Comparison of ENCODE assay signal across 8 cellular contexts in the genomic region with DNA sequence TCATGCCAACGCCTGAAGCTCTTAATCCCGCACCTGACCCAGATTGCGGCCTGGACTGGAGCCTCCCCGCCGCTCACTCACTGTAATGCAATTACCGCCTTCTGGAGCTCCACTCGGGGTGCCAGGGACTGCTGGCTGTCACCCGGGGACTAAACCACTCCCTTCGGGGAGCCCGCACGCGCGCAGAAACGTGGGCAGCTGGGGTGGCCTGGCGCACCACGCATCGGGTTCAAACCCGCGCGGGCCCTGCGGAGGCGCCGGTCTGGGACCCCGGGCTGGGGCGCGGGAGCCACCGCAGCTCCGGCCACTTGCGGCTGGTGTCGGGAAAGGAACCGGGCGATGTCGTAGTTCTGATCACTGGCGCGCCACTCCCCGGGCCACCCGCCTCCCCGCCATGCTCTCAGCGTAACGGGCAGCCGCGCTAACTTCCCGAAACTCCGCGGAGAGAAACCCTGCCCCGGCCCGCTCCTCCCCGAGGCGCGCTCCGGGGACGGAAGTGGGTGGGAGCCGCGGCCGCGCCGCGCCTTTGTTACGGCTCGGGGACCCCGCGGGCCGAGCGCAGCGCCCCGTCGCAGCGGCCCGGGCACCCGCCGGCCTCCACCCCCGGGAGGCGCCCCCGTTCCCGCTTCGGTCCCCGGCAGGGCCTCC.
DNase-seq lines count a peak whose midpoint lies in the region; ATAC-seq and TF ChIP-seq lines count a peak whose summit lies in the region.

No MANE protein-coding gene starts in this region.

- no peaks in the 10 kb centered on the region for H3K27me3 ChIP-seq in esophagus (ENCODE audit: control insufficient read depth in 1 of 2, insufficient read depth in 2 of 2, low read length in 2 of 2)

- peak overlapping the region; percentile 97 to 98 for H3K27ac ChIP-seq in esophagus (ENCODE audit: low read depth in 2 of 2, low read length in 1 of 2)

- H3K27ac Mint-ChIP-seq in naive B cell = peak overlapping the region in 1 of 6 donors; percentile 18
- H3K27ac Mint-ChIP-seq in stimulated activated naive CD8-positive, alpha-beta T cell treated with anti-CD3 and anti-CD28 coated beads, Interleukin-15, amount 100 ng/mL, for 72 hours = peak overlapping the region in 1 of 2 donors; percentile 83

- H3K9me3 ChIP-seq in esophagus (ENCODE audit: control insufficient read depth in 2 of 2, insufficient read depth in 1 of 2, low read depth in 1 of 2, low read length in 1 of 2) = no peaks in the 10 kb centered on the region

- peak overlapping the region; percentile 67 to 83 (median 78) for H3K4me3 Mint-ChIP-seq in naive B cell
- peak overlapping the region; percentile 88 to 92 for H3K4me3 Mint-ChIP-seq in stimulated activated naive CD8-positive, alpha-beta T cell treated with anti-CD3 and anti-CD28 coated beads, Interleukin-15, amount 100 ng/mL, for 72 hours

- H3K9me3 Mint-ChIP-seq in naive B cell = peaks cover 0 to 1% (median 0%) of the 10 kb centered on the region in 7 donors
- H3K9me3 Mint-ChIP-seq in stimulated activated naive CD8-positive, alpha-beta T cell treated with anti-CD3 and anti-CD28 coated beads, Interleukin-15, amount 100 ng/mL, for 72 hours = no peaks in the 10 kb centered on the region

- no peak for TF ChIP-seq POLR2A in erythroblast (IDR thresholded peaks at IDR 0.05; ENCODE audit: low read length)

- in situ Hi-C loops in GM13976 (cut with MboI; ENCODE audit: low sequenced_read_pairs, unreplicated experiment) = no loop called here

- H3K4me1 Mint-ChIP-seq in naive B cell = peaks cover 3 to 15% (median 14%) of the 10 kb centered on the region in 3 donors
- H3K4me1 Mint-ChIP-seq in stimulated activated naive CD8-positive, alpha-beta T cell treated with anti-CD3 and anti-CD28 coated beads, Interleukin-15, amount 100 ng/mL, for 72 hours = peaks cover 29% of the 10 kb centered on the region

- TF ChIP-seq CTCF in GM13976 (IDR thresholded peaks at IDR 0.05; ENCODE audit: borderline replicate concordance, control extremely low read depth, extremely low read depth, insufficient read depth, missing control alignments) (no peak), HFF-Myc (IDR thresholded peaks at IDR 0.05; ENCODE audit: low read depth, low read length, missing control alignments) (no peak)

- DNase-seq in GM13976 (ENCODE audit: low spot score) (peak; percentile 56), HFF-Myc (ENCODE audit: extremely low read depth, low read depth) (no peak), NCI-H1105 (lab: John Stamatoyannopoulos, UW) (peak; percentile 22), activated T-cell treated with anti-CD3 and anti-CD28 coated beads for 24 hours (ENCODE audit: low read depth) (peak; percentile 30), naive B cell (peak; percentile 12), erythroblast (lab: John Stamatoyannopoulos, UW) (no peak)
- peak; percentile 62 to 65 for DNase-seq in stimulated activated naive CD8-positive, alpha-beta T cell treated with anti-CD3 and anti-CD28 coated beads, Interleukin-15, amount 100 ng/mL, for 72 hours

- H3K27me3 Mint-ChIP-seq in naive B cell = peaks cover 16 to 29% (median 25%) of the 10 kb centered on the region in 3 donors
- H3K27me3 Mint-ChIP-seq in stimulated activated naive CD8-positive, alpha-beta T cell treated with anti-CD3 and anti-CD28 coated beads, Interleukin-15, amount 100 ng/mL, for 72 hours = peaks cover 14% of the 10 kb centered on the region

- peaks cover 3 to 4% of the 10 kb centered on the region in 2 donors for H3K4me1 ChIP-seq in esophagus (ENCODE audit: control insufficient read depth in 2 of 2, insufficient read depth in 2 of 2, low read length in 1 of 2)

- H3K36me3 ChIP-seq in esophagus (ENCODE audit: control insufficient read depth in 2 of 2, insufficient read depth in 2 of 2, low read length in 1 of 2) = no peaks in the 10 kb centered on the region

- no peaks in the 10 kb centered on the region for H3K36me3 Mint-ChIP-seq in naive B cell

- ATAC-seq in naive B cell (ENCODE audit: low read depth in 2 of 2) = peak; percentile 57 to 60
- ATAC-seq in stimulated activated naive CD8-positive, alpha-beta T cell treated with anti-CD3 and anti-CD28 coated beads, Interleukin-15, amount 100 ng/mL, for 72 hours = peak; percentile 69

- H3K4me3 ChIP-seq in HFF-Myc (replicated peaks; ENCODE audit: low read depth, low read length) = peak overlapping the region; percentile 60
- peak overlapping the region; percentile 81 to 88 for H3K4me3 ChIP-seq in esophagus (ENCODE audit: low read depth in 1 of 2, low read length in 2 of 2)

- 0 to 1% methylated on average over 56 to 77 of the region's 77 CpGs for WGBS in esophagus, 2 donors

Comparison
In these comparisons a context has a peak if more than half of its experiments do, and no peak if none do; other contexts are left out.
1. DNase-seq: peak in GM13976 (single experiment), NCI-H1105 (single experiment), activated T-cell treated with anti-CD3 and anti-CD28 coated beads for 24 hours (single experiment), naive B cell (single experiment) and stimulated activated naive CD8-positive, alpha-beta T cell treated with anti-CD3 and anti-CD28 coated beads, Interleukin-15, amount 100 ng/mL, for 72 hours (2 of 2); none in HFF-Myc (single experiment) and erythroblast (0 of 2).